ENCODE assay signal across 8 cellular contexts in genomic region chr9:121735065-121735791, GRCh38.
DNase-seq lines count a peak whose midpoint lies in the region; ATAC-seq and TF ChIP-seq lines count a peak whose summit lies in the region.

No MANE protein-coding gene starts in this region.

- ATAC-seq in SK-N-SH treated with all-trans-retinoic acid at 6 μM for 48 hours = peak; percentile 86
- ATAC-seq in GM19455 (IDR thresholded peaks at IDR 0.05; ENCODE audit: unreplicated experiment) = no peak

- H2BK120ac ChIP-seq in trophoblast cell (ENCODE audit: insufficient read depth, low read length, poor library complexity) = no peak overlapping the region

- peaks cover 12% of the 10 kb centered on the region for H3K79me1 ChIP-seq in trophoblast cell (ENCODE audit: low read length)

- H2AK5ac ChIP-seq in trophoblast cell (ENCODE audit: low read length) = no peak overlapping the region

- H3K4me2 ChIP-seq in trophoblast cell (ENCODE audit: low read length) = peak overlapping the region; percentile 0

- H4K91ac ChIP-seq in trophoblast cell (ENCODE audit: low read depth, low read length) = no peak overlapping the region

- H4K8ac ChIP-seq in trophoblast cell (ENCODE audit: low read depth, low read length) = no peak overlapping the region

- peak; percentile 69 for TF ChIP-seq CTCF in HFF-Myc (IDR thresholded peaks at IDR 0.05; ENCODE audit: low read depth, low read length, missing control alignments)

- H3K23ac ChIP-seq in trophoblast cell (ENCODE audit: low read length) = no peak overlapping the region

- H3K27ac ChIP-seq in trophoblast cell (ENCODE audit: low read depth, low read length) = no peak overlapping the region

- H2BK5ac ChIP-seq in trophoblast cell (ENCODE audit: low read depth, low read length, poor library complexity) = no peak overlapping the region

- H3K18ac ChIP-seq in trophoblast cell (ENCODE audit: low read length) = no peak overlapping the region

- peak; percentile 59 for DNase-seq in G401 (ENCODE audit: low spot score)
- peak; percentile 51 for DNase-seq in HFF-Myc (ENCODE audit: extremely low read depth, low read depth)
- peak; percentile 39 for DNase-seq in fibroblast of the conjunctiva (ENCODE audit: low read depth)
- peak in 1 of 2 donors; percentile 44 for DNase-seq in trophoblast cell
- DNase-seq in GM19238 (ENCODE audit: insufficient read length, low spot score) = no peak
- no peak for DNase-seq in NCI-H2196 treated with DMSO at 0.1 percent for 48 hours (lab: John Stamatoyannopoulos, UW; ENCODE audit: unreplicated experiment)

- H3K79me2 ChIP-seq in trophoblast cell (ENCODE audit: control insufficient read depth, insufficient read depth, low read length, poor library complexity) = no peaks in the 10 kb centered on the region

- H3K4me1 ChIP-seq in trophoblast cell (ENCODE audit: control insufficient read depth in 1 of 2, insufficient read depth in 2 of 2, low read length in 2 of 2) = peaks cover 37 to 38% of the 10 kb centered on the region in 2 experiments

- H3K9me3 ChIP-seq in trophoblast cell (ENCODE audit: insufficient read depth, low read depth, low read length) = no peaks in the 10 kb centered on the region

- no peak overlapping the region for H3K4ac ChIP-seq in trophoblast cell (ENCODE audit: low read depth, low read length)

- H3K27me3 ChIP-seq in trophoblast cell (ENCODE audit: insufficient read depth, low read length) = no peaks in the 10 kb centered on the region

- no peak overlapping the region for H4K12ac ChIP-seq in trophoblast cell (ENCODE audit: low read depth, low read length)

- no peak overlapping the region for H2BK12ac ChIP-seq in trophoblast cell (ENCODE audit: low read length)

- no peak overlapping the region for H3K14ac ChIP-seq in trophoblast cell (ENCODE audit: low read length)

- no peak overlapping the region for H3K4me3 ChIP-seq in HFF-Myc (replicated peaks; ENCODE audit: low read depth, low read length)
- no peak overlapping the region for H3K4me3 ChIP-seq in trophoblast cell (ENCODE audit: low read depth, low read length)

- no peaks in the 10 kb centered on the region for H3K36me3 ChIP-seq in trophoblast cell (ENCODE audit: control insufficient read depth in 1 of 2, insufficient read depth in 2 of 2, low read length in 2 of 2)

- in situ Hi-C loops in G401 (cut with HindIII; ENCODE audit: low sequenced_read_pairs) = no loop called here

- no peak overlapping the region for H3K9ac ChIP-seq in trophoblast cell (ENCODE audit: low read length)

- no peak overlapping the region for H2AFZ ChIP-seq in trophoblast cell (ENCODE audit: insufficient read depth, low read length, poor library complexity)

- WGBS in trophoblast cell (ENCODE audit: extremely low coverage, insufficient coverage, insufficient read length) = no CpG with 5 or more reads among the region's 9 CpGs

TF ChIP-seq in SK-N-SH treated with all-trans-retinoic acid at 6 μM for 48 hours, 23 proteins besides CTCF, POLR2A, EP300 and RAD21:
- TF ChIP-seq SNAI2 (CRISPR knock-in tag; IDR thresholded peaks at IDR 0.05) (no peak), RARB (CRISPR knock-in tag; IDR thresholded peaks at IDR 0.05) (no peak)

Comparison
In these comparisons a context has a peak if more than half of its experiments do, and no peak if none do; other contexts are left out.
1. DNase-seq: peak in G401 (single experiment), HFF-Myc (single experiment) and fibroblast of the conjunctiva (single experiment); none in GM19238 (single experiment) and NCI-H2196 treated with DMSO at 0.1 percent for 48 hours (single experiment).